In the genomic region with DNA sequence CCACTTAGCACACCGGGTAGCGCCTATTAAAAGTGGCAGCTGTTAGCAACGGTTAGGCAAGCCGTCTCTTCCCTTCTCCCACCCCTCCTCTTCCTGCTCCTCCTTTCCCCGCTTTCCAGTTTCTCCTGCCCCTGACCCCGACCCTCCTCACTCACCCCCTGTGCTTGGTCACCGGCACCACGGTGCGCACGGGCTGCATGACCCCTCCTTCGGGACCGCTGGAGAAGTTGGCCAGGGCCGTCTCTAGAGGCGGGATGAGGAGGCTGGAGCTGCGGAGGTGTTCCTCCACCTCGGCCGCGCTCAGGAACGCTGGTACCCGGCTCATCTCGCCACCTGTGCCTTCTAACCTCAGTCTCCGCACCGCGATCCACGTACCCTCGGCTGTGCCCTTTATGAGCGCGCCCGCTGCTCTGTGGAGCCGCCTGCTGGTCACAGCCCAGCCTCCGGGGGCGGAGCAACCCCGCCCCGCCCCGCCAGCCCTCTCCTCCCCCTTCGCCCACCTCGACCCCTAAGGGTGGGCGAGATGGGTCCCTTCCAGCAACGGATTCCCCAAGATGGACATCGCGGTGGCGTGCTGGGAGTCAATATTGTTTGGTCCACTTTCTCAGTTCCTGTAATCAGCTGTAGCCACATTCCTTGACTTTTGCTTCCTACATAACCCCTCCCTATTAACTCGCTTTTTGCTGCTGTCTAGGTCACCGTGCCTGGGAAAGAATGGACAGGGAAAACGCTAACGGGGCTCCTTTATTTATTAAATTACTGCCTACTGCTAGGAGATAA, we compare ENCODE assay signal across 1 cellular context.
A peak's percentile ranks its signal among the peaks of the same experiment; 100 is the strongest.
TF ChIP-seq lines count a peak whose summit lies in the region.

Gene CRYM (minus strand): TSS at position 364 of the 780 bp plus-strand sequence. CDS start 39 bp downstream, at position 325.

TF ChIP-seq in HEK293, 187 proteins besides CTCF, POLR2A, EP300 and RAD21 (continued from another document and continues in another):
- TF ChIP-seq, protein P1, sequence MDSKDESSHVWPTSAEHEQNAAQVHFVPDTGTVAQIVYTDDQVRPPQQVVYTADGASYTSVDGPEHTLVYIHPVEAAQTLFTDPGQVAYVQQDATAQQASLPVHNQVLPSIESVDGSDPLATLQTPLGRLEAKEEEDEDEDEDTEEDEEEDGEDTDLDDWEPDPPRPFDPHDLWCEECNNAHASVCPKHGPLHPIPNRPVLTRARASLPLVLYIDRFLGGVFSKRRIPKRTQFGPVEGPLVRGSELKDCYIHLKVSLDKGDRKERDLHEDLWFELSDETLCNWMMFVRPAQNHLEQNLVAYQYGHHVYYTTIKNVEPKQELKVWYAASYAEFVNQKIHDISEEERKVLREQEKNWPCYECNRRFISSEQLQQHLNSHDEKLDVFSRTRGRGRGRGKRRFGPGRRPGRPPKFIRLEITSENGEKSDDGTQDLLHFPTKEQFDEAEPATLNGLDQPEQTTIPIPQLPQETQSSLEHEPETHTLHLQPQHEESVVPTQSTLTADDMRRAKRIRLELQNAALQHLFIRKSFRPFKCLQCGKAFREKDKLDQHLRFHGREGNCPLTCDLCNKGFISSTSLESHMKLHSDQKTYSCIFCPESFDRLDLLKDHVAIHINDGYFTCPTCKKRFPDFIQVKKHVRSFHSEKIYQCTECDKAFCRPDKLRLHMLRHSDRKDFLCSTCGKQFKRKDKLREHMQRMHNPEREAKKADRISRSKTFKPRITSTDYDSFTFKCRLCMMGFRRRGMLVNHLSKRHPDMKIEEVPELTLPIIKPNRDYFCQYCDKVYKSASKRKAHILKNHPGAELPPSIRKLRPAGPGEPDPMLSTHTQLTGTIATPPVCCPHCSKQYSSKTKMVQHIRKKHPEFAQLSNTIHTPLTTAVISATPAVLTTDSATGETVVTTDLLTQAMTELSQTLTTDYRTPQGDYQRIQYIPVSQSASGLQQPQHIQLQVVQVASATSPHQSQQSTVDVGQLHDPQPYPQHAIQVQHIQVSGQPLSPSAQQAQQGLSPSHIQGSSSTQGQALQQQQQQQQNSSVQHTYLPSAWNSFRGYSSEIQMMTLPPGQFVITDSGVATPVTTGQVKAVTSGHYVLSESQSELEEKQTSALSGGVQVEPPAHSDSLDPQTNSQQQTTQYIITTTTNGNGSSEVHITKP (tag by site-specific recombination; IDR thresholded peaks at IDR 0.05) = peak; percentile 79
- TF ChIP-seq PRDM2 (tag by site-specific recombination; IDR thresholded peaks at IDR 0.05; ENCODE audit: borderline replicate concordance) = no peak
- TF ChIP-seq ZNF140 (tag by site-specific recombination; IDR thresholded peaks at IDR 0.05) = no peak
- no peak for TF ChIP-seq ZNF423 (tag by site-specific recombination; IDR thresholded peaks at IDR 0.05)
- TF ChIP-seq ZNF776 (tag by site-specific recombination; IDR thresholded peaks at IDR 0.05; ENCODE audit: borderline replicate concordance) = no peak
- TF ChIP-seq, protein P2, sequence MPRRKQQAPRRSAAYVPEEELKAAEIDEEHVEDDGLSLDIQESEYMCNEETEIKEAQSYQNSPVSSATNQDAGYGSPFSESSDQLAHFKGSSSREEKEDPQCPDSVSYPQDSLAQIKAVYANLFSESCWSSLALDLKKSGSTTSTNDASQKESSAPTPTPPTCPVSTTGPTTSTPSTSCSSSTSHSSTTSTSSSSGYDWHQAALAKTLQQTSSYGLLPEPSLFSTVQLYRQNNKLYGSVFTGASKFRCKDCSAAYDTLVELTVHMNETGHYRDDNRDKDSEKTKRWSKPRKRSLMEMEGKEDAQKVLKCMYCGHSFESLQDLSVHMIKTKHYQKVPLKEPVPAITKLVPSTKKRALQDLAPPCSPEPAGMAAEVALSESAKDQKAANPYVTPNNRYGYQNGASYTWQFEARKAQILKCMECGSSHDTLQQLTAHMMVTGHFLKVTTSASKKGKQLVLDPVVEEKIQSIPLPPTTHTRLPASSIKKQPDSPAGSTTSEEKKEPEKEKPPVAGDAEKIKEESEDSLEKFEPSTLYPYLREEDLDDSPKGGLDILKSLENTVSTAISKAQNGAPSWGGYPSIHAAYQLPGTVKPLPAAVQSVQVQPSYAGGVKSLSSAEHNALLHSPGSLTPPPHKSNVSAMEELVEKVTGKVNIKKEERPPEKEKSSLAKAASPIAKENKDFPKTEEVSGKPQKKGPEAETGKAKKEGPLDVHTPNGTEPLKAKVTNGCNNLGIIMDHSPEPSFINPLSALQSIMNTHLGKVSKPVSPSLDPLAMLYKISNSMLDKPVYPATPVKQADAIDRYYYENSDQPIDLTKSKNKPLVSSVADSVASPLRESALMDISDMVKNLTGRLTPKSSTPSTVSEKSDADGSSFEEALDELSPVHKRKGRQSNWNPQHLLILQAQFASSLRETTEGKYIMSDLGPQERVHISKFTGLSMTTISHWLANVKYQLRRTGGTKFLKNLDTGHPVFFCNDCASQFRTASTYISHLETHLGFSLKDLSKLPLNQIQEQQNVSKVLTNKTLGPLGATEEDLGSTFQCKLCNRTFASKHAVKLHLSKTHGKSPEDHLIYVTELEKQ (tag by site-specific recombination; IDR thresholded peaks at IDR 0.05; ENCODE audit: borderline replicate concordance) = no peak
- TF ChIP-seq PRDM6 (tag by site-specific recombination; IDR thresholded peaks at IDR 0.05) = no peak
- TF ChIP-seq ZNF239 (tag by site-specific recombination; IDR thresholded peaks at IDR 0.05) = no peak
- no peak; the same call in 1 of the 2 replicates for TF ChIP-seq INSM2 (tag by site-specific recombination; IDR thresholded peaks at IDR 0.05)
- TF ChIP-seq, protein P3, sequence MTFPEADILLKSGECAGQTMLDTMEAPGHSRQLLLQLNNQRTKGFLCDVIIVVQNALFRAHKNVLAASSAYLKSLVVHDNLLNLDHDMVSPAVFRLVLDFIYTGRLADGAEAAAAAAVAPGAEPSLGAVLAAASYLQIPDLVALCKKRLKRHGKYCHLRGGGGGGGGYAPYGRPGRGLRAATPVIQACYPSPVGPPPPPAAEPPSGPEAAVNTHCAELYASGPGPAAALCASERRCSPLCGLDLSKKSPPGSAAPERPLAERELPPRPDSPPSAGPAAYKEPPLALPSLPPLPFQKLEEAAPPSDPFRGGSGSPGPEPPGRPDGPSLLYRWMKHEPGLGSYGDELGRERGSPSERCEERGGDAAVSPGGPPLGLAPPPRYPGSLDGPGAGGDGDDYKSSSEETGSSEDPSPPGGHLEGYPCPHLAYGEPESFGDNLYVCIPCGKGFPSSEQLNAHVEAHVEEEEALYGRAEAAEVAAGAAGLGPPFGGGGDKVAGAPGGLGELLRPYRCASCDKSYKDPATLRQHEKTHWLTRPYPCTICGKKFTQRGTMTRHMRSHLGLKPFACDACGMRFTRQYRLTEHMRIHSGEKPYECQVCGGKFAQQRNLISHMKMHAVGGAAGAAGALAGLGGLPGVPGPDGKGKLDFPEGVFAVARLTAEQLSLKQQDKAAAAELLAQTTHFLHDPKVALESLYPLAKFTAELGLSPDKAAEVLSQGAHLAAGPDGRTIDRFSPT (tag by site-specific recombination; IDR thresholded peaks at IDR 0.05) = no peak; the same call in 1 of the 2 replicates
- no peak for TF ChIP-seq ZNF658 (tag by site-specific recombination; IDR thresholded peaks at IDR 0.05)
- no peak for TF ChIP-seq ZNF555 (tag by site-specific recombination; conservative IDR thresholded peaks at IDR 0.05)
- peak; percentile 64; the same call in 1 of the 2 replicates for TF ChIP-seq ZBTB48 (tag by site-specific recombination; IDR thresholded peaks at IDR 0.05)
- no peak for TF ChIP-seq ZFP37 (tag by site-specific recombination; IDR thresholded peaks at IDR 0.05)
- TF ChIP-seq ZNF10 (tag by site-specific recombination; IDR thresholded peaks at IDR 0.05) = no peak
- TF ChIP-seq EGR2 (tag by site-specific recombination; IDR thresholded peaks at IDR 0.05; ENCODE audit: low read depth) = peak; percentile 82
- no peak for TF ChIP-seq ZNF23 (tag by site-specific recombination; IDR thresholded peaks at IDR 0.05; ENCODE audit: borderline replicate concordance)
- peak; percentile 69 for TF ChIP-seq ZBTB7A (tag by site-specific recombination; IDR thresholded peaks at IDR 0.05; ENCODE audit: low read depth)
- TF ChIP-seq ZNF416 (tag by site-specific recombination; IDR thresholded peaks at IDR 0.05) = no peak
- peak; percentile 87 for TF ChIP-seq ZNF341 (tag by site-specific recombination; IDR thresholded peaks at IDR 0.05; ENCODE audit: low read depth)
- peak; percentile 14; the same call in 1 of the 2 replicates for TF ChIP-seq ZNF394 (tag by site-specific recombination; IDR thresholded peaks at IDR 0.05; ENCODE audit: borderline replicate concordance)
- TF ChIP-seq ZNF175 (tag by site-specific recombination; IDR thresholded peaks at IDR 0.05) = no peak
- TF ChIP-seq ZFP41 (tag by site-specific recombination; IDR thresholded peaks at IDR 0.05; ENCODE audit: borderline replicate concordance) = no peak
- TF ChIP-seq GLIS2 (tag by site-specific recombination; IDR thresholded peaks at IDR 0.05) = peak; percentile 58
- TF ChIP-seq BCL11A (tag by site-specific recombination; IDR thresholded peaks at IDR 0.05; ENCODE audit: low read depth) = no peak
- no peak for TF ChIP-seq ZBTB1 (tag by site-specific recombination; IDR thresholded peaks at IDR 0.05)
- no peak for TF ChIP-seq ZNF48 (tag by site-specific recombination; IDR thresholded peaks at IDR 0.05)
